8 cellular contexts compared by ENCODE assay signal in genomic region chr2:218270721-218271486, GRCh38. TPM values are rescaled to one million over a fixed set of nuclear protein-coding genes. Genes with fewer than 3 reads are reported as not detected.
DNase-seq lines count a peak whose midpoint lies in the region; ATAC-seq and TF ChIP-seq lines count a peak whose summit lies in the region.

No MANE protein-coding gene starts in this region.

- ATAC-seq in lower lobe of right lung: no peak
- ATAC-seq in upper lobe of right lung: no peak
- ATAC-seq in HG02981 (IDR thresholded peaks at IDR 0.05; ENCODE audit: unreplicated experiment): no peak
- no peak for ATAC-seq in HG03135 (IDR thresholded peaks at IDR 0.05; ENCODE audit: unreplicated experiment)

- H3K27me3 ChIP-seq in HUES6 (ENCODE audit: control insufficient read depth, insufficient read depth, low read length) (no peaks in the 10 kb centered on the region), lower lobe of right lung (ENCODE audit: low read depth) (no peaks in the 10 kb centered on the region), upper lobe of right lung (no peaks in the 10 kb centered on the region)

- H3K4me1 Mint-ChIP-seq in CD14-positive monocyte: peaks cover 53% of the 10 kb centered on the region
- peaks cover 45% of the 10 kb centered on the region for H3K4me1 Mint-ChIP-seq in brain

- intact Hi-C loops in CD14-positive monocyte (cut with micrococcal nuclease) (loop anchor here (5.0 to 10.0 kb wide), 4 partner anchors 126 to 294 kb away; partner anchors contain the start of genes CTDSP1 (in 2 of the 2), CNOT9 (in 1 of the 2) and USP37 (in 1 of the 2)), lower lobe of right lung (cut with DNase I) (no loop called here), upper lobe of right lung (cut with DNase I) (no loop called here)

- H3K9me3 Mint-ChIP-seq in CD14-positive monocyte (no peaks in the 10 kb centered on the region), brain (no peaks in the 10 kb centered on the region)

- no peak for DNase-seq in CD14-positive monocyte (ENCODE audit: low spot score)
- no peak for DNase-seq in lower lobe of right lung
- no peak for DNase-seq in upper lobe of right lung
- DNase-seq in SW 1271 (lab: John Stamatoyannopoulos, UW): no peak

- TF ChIP-seq CTCF in CD14-positive monocyte (IDR thresholded peaks at IDR 0.05) (no peak), brain (conservative IDR thresholded peaks at IDR 0.05) (no peak), lower lobe of right lung (IDR thresholded peaks at IDR 0.05) (no peak), upper lobe of right lung (IDR thresholded peaks at IDR 0.05) (no peak)

- H3K27ac ChIP-seq in HUES6 (ENCODE audit: low read depth, low read length) (no peak overlapping the region), lower lobe of right lung (peak overlapping the region; percentile 68), upper lobe of right lung (peak overlapping the region; percentile 77)

- H3K9ac ChIP-seq in HUES6 (ENCODE audit: low read length): peak overlapping the region; percentile 83

- peaks cover 43% of the 10 kb centered on the region for H3K36me3 ChIP-seq in HUES6 (ENCODE audit: control insufficient read depth, insufficient read depth, low read length)
- H3K36me3 ChIP-seq in lower lobe of right lung: peaks cover 59% of the 10 kb centered on the region
- peaks cover 47% of the 10 kb centered on the region for H3K36me3 ChIP-seq in upper lobe of right lung

- peak overlapping the region; percentile 78 to 93 (median 87) for H3K27ac Mint-ChIP-seq in CD14-positive monocyte
- peak overlapping the region; percentile 83 to 96 (median 93) for H3K27ac Mint-ChIP-seq in brain

- H3K36me3 Mint-ChIP-seq in CD14-positive monocyte (peaks cover 40 to 49% of the 10 kb centered on the region in 2 donors), brain (peaks cover 34% of the 10 kb centered on the region)

- H3K9me3 ChIP-seq in HUES6 (ENCODE audit: control insufficient read depth, insufficient read depth, low read depth, low read length) (no peaks in the 10 kb centered on the region), lower lobe of right lung (no peaks in the 10 kb centered on the region), upper lobe of right lung (no peaks in the 10 kb centered on the region)

- H3K4me1 ChIP-seq in HUES6 (ENCODE audit: control insufficient read depth, insufficient read depth, low read length) (peaks cover 9% of the 10 kb centered on the region), lower lobe of right lung (peaks cover 48% of the 10 kb centered on the region), upper lobe of right lung (peaks cover 34% of the 10 kb centered on the region)

- H3K4me3 ChIP-seq in HUES6 (ENCODE audit: low read depth, low read length) (peak overlapping the region; percentile 91), lower lobe of right lung (peak overlapping the region; percentile 78), upper lobe of right lung (peak overlapping the region; percentile 94)

- H3K27me3 Mint-ChIP-seq in CD14-positive monocyte (ENCODE audit: low read depth in 3 of 3): peaks cover 0 to 3% (median 0%) of the 10 kb centered on the region in 3 donors
- peaks cover 14% of the 10 kb centered on the region for H3K27me3 Mint-ChIP-seq in brain

- H3K4me3 Mint-ChIP-seq in CD14-positive monocyte (peak overlapping the region; percentile 90), brain (peak overlapping the region; percentile 91 to 100 (median 95))

RNA-seq across cellular contexts. Expression of gene PNKD, which starts 0.6 kb away (rescaled TPM):
- polyA plus RNA-seq in CD14-positive monocyte: 10 to 100 TPM; 79.8 to 92.0 TPM
- 119 TPM for polyA plus RNA-seq in brain (ENCODE audit: insufficient read depth, low read depth, low replicate concordance)
- 65.8 TPM for total RNA-seq in lower lobe of right lung
- total RNA-seq in upper lobe of right lung: 65.4 TPM

RNA-seq across cellular contexts. Expression of gene AAMP, which starts 1.0 kb away (rescaled TPM):
- 10 to 100 TPM; 90.8 to 98.7 TPM for polyA plus RNA-seq in CD14-positive monocyte
- polyA plus RNA-seq in brain (ENCODE audit: insufficient read depth, low read depth, low replicate concordance): 115 TPM
- 58.8 TPM for total RNA-seq in lower lobe of right lung
- total RNA-seq in upper lobe of right lung: 55.9 TPM

RNA-seq across cellular contexts. Expression of gene GPBAR1, which starts 10.1 kb away (rescaled TPM):
- polyA plus RNA-seq in CD14-positive monocyte (100 to 1,000 TPM; 143 to 181 TPM), brain (ENCODE audit: insufficient read depth, low read depth, low replicate concordance) (0.39 TPM)
- total RNA-seq in lower lobe of right lung (4.6 TPM), upper lobe of right lung (2.6 TPM)

RNA-seq across cellular contexts. Expression of gene TMBIM1, which starts 21.4 kb away (rescaled TPM):
- polyA plus RNA-seq in CD14-positive monocyte (100 to 1,000 TPM; 129 to 139 TPM), brain (ENCODE audit: insufficient read depth, low read depth, low replicate concordance) (58.7 TPM)
- total RNA-seq in lower lobe of right lung (300 TPM), upper lobe of right lung (281 TPM)

RNA-seq across cellular contexts. Expression of gene ARPC2, which starts 53.9 kb away (rescaled TPM):
- 1,000 to 10,000 TPM; 1,162 to 1,227 TPM for polyA plus RNA-seq in CD14-positive monocyte
- polyA plus RNA-seq in brain (ENCODE audit: insufficient read depth, low read depth, low replicate concordance): 169 TPM
- total RNA-seq in lower lobe of right lung: 382 TPM
- total RNA-seq in upper lobe of right lung: 357 TPM

Comparison
In these comparisons a context has a peak if more than half of its experiments do, and no peak if none do; other contexts are left out.
1. intact Hi-C loops: an anchor here in CD14-positive monocyte (5.0 to 10.0 kb wide); none called in lower lobe of right lung and upper lobe of right lung.